ENCODE assay signal across 1 cellular context in the genomic region with DNA sequence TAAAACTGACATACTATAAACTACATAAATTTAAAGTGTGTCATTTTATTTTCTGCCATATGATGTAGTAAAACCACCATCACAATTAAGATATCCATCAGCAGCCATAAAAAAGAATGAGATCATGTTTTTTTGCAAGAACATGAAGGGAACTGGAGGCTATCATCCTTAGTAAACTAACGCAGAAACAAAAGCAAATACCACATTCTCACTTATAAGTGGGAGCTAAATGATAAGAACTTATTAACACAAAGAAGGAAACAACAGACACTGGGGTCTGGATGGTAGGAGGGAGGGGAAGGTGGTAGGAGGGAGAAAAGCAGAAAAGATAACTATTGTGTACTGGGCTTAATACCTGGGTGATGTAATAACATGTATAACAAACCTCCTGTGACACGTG.
TF ChIP-seq lines count a peak whose summit lies in the region.

No MANE protein-coding gene starts in this region.

TF ChIP-seq in HEK293, 187 proteins besides CTCF, POLR2A, EP300 and RAD21 (continued from another document and continues in another):
- TF ChIP-seq, protein P1, sequence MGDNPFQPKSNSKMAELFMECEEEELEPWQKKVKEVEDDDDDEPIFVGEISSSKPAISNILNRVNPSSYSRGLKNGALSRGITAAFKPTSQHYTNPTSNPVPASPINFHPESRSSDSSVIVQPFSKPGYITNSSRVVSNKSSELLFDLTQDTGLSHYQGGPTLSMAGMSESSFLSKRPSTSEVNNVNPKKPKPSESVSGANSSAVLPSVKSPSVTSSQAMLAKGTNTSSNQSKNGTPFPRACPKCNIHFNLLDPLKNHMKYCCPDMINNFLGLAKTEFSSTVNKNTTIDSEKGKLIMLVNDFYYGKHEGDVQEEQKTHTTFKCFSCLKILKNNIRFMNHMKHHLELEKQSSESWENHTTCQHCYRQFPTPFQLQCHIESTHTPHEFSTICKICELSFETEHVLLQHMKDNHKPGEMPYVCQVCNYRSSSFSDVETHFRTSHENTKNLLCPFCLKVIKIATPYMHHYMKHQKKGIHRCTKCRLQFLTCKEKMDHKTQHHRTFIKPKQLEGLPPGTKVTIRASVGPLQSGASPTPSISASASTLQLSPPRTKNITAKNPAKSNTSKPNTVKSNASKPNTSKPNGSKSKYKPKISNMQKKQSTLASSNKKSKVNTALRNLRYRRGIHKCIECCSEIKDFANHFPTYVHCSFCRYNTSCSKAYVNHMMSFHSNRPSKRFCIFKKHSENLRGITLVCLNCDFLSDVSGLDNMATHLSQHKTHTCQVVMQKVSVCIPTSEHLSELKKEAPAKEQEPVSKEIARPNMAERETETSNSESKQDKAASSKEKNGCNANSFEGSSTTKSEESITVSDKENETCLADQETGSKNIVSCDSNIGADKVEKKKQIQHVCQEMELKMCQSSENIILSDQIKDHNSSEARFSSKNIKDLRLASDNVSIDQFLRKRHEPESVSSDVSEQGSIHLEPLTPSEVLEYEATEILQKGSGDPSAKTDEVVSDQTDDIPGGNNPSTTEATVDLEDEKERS (tag by site-specific recombination; IDR thresholded peaks at IDR 0.05): no peak
- TF ChIP-seq ZNF561 (tag by site-specific recombination; IDR thresholded peaks at IDR 0.05; ENCODE audit: borderline replicate concordance): no peak
- TF ChIP-seq, protein P2, sequence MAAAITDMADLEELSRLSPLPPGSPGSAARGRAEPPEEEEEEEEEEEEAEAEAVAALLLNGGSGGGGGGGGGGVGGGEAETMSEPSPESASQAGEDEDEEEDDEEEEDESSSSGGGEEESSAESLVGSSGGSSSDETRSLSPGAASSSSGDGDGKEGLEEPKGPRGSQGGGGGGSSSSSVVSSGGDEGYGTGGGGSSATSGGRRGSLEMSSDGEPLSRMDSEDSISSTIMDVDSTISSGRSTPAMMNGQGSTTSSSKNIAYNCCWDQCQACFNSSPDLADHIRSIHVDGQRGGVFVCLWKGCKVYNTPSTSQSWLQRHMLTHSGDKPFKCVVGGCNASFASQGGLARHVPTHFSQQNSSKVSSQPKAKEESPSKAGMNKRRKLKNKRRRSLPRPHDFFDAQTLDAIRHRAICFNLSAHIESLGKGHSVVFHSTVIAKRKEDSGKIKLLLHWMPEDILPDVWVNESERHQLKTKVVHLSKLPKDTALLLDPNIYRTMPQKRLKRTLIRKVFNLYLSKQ (tag by site-specific recombination; IDR thresholded peaks at IDR 0.05; ENCODE audit: borderline replicate concordance): no peak
- TF ChIP-seq ZNF488 (tag by site-specific recombination; IDR thresholded peaks at IDR 0.05): peak; percentile 84; the same call in 1 of the 2 replicates
- TF ChIP-seq ZNF239 (tag by site-specific recombination; IDR thresholded peaks at IDR 0.05): peak; percentile 57; the same call in 1 of the 2 replicates
- TF ChIP-seq, protein P3, sequence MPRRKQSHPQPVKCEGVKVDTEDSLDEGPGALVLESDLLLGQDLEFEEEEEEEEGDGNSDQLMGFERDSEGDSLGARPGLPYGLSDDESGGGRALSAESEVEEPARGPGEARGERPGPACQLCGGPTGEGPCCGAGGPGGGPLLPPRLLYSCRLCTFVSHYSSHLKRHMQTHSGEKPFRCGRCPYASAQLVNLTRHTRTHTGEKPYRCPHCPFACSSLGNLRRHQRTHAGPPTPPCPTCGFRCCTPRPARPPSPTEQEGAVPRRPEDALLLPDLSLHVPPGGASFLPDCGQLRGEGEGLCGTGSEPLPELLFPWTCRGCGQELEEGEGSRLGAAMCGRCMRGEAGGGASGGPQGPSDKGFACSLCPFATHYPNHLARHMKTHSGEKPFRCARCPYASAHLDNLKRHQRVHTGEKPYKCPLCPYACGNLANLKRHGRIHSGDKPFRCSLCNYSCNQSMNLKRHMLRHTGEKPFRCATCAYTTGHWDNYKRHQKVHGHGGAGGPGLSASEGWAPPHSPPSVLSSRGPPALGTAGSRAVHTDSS (tag by site-specific recombination; IDR thresholded peaks at IDR 0.05): no peak
- peak; percentile 33; the same call in 1 of the 2 replicates for TF ChIP-seq ZBTB6 (tag by site-specific recombination; IDR thresholded peaks at IDR 0.05)
- no peak for TF ChIP-seq ZFP41 (tag by site-specific recombination; IDR thresholded peaks at IDR 0.05; ENCODE audit: borderline replicate concordance)
- TF ChIP-seq ZNF837 (tag by site-specific recombination; IDR thresholded peaks at IDR 0.05): no peak
- TF ChIP-seq ZNF792 (tag by site-specific recombination; IDR thresholded peaks at IDR 0.05): no peak
- no peak for TF ChIP-seq ZNF660 (tag by site-specific recombination; IDR thresholded peaks at IDR 0.05)
- TF ChIP-seq ZNF24 (tag by site-specific recombination; IDR thresholded peaks at IDR 0.05): peak; percentile 93
- no peak for TF ChIP-seq ZBTB48 (tag by site-specific recombination; IDR thresholded peaks at IDR 0.05)
- no peak for TF ChIP-seq ZNF223 (tag by site-specific recombination; IDR thresholded peaks at IDR 0.05)
- peak; percentile 87 for TF ChIP-seq ZFHX2 (tag by site-specific recombination; conservative IDR thresholded peaks at IDR 0.05)
- TF ChIP-seq RBAK (tag by site-specific recombination; IDR thresholded peaks at IDR 0.05): no peak
- no peak for TF ChIP-seq ZSCAN4 (tag by site-specific recombination; IDR thresholded peaks at IDR 0.05)
- no peak for TF ChIP-seq ZNF112 (tag by site-specific recombination; IDR thresholded peaks at IDR 0.05)
- TF ChIP-seq KLF10 (tag by site-specific recombination; IDR thresholded peaks at IDR 0.05): peak; percentile 55
- TF ChIP-seq KLF16 (tag by site-specific recombination; IDR thresholded peaks at IDR 0.05): peak; percentile 63; the same call in 1 of the 2 replicates
- TF ChIP-seq ZBTB17 (tag by site-specific recombination; IDR thresholded peaks at IDR 0.05): peak; percentile 80
- no peak for TF ChIP-seq ZNF274 (IDR thresholded peaks at IDR 0.05; ENCODE audit: low read length)
- no peak for TF ChIP-seq ZNF274 (tag by site-specific recombination; IDR thresholded peaks at IDR 0.05; ENCODE audit: borderline replicate concordance)
- no peak for TF ChIP-seq ZNF138 (tag by site-specific recombination; IDR thresholded peaks at IDR 0.05; ENCODE audit: borderline replicate concordance)
- TF ChIP-seq ZNF155 (tag by site-specific recombination; IDR thresholded peaks at IDR 0.05): no peak
- TF ChIP-seq ZNF76 (tag by site-specific recombination; IDR thresholded peaks at IDR 0.05; ENCODE audit: borderline replicate concordance, low read depth): peak; percentile 40; the same call in 1 of the 2 replicates
- no peak for TF ChIP-seq ZNF677 (tag by site-specific recombination; IDR thresholded peaks at IDR 0.05)
- TF ChIP-seq ZNF585B (tag by site-specific recombination; IDR thresholded peaks at IDR 0.05): no peak
- 0 out of 2 replicates have a peak, but pooled peaks have one; percentile 18 for TF ChIP-seq ZNF518A (tag by site-specific recombination; conservative IDR thresholded peaks at IDR 0.05; ENCODE audit: low read depth)
- no peak for TF ChIP-seq ZNF211 (tag by site-specific recombination; IDR thresholded peaks at IDR 0.05; ENCODE audit: low read depth)
- no peak for TF ChIP-seq ZNF266 (tag by site-specific recombination; IDR thresholded peaks at IDR 0.05; ENCODE audit: low read depth)
- TF ChIP-seq ZBTB21 (tag by site-specific recombination; IDR thresholded peaks at IDR 0.05): peak; percentile 80
- no peak for TF ChIP-seq ZNF529 (tag by site-specific recombination; IDR thresholded peaks at IDR 0.05; ENCODE audit: insufficient replicate concordance)
- TF ChIP-seq ZNF292 (tag by site-specific recombination; IDR thresholded peaks at IDR 0.05; ENCODE audit: borderline replicate concordance, low read depth): no peak
- TF ChIP-seq, protein P4, sequence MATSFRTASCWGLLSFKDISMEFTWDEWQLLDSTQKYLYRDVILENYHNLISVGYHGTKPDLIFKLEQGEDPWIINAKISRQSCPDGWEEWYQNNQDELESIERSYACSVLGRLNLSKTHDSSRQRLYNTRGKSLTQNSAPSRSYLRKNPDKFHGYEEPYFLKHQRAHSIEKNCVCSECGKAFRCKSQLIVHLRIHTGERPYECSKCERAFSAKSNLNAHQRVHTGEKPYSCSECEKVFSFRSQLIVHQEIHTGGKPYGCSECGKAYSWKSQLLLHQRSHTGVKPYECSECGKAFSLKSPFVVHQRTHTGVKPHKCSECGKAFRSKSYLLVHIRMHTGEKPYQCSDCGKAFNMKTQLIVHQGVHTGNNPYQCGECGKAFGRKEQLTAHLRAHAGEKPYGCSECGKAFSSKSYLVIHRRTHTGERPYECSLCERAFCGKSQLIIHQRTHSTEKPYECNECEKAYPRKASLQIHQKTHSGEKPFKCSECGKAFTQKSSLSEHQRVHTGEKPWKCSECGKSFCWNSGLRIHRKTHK (tag by site-specific recombination; IDR thresholded peaks at IDR 0.05): no peak
- no peak for TF ChIP-seq ZNF785 (tag by site-specific recombination; IDR thresholded peaks at IDR 0.05)
- TF ChIP-seq ZNF549 (tag by site-specific recombination; IDR thresholded peaks at IDR 0.05): no peak
- peak; percentile 74 for TF ChIP-seq ZFP69B (tag by site-specific recombination; IDR thresholded peaks at IDR 0.05)
- TF ChIP-seq ZNF629 (tag by site-specific recombination; IDR thresholded peaks at IDR 0.05): peak; percentile 96
- TF ChIP-seq ZBTB1 (tag by site-specific recombination; IDR thresholded peaks at IDR 0.05): peak; percentile 85
- peak; percentile 95 for TF ChIP-seq GLI2 (tag by site-specific recombination; IDR thresholded peaks at IDR 0.05; ENCODE audit: borderline replicate concordance, low read depth)
- TF ChIP-seq WT1 (tag by site-specific recombination; IDR thresholded peaks at IDR 0.05): peak; percentile 50; the same call in 1 of the 2 replicates
- no peak for TF ChIP-seq ZNF501 (tag by site-specific recombination; IDR thresholded peaks at IDR 0.05)
- TF ChIP-seq IKZF3 (tag by site-specific recombination; IDR thresholded peaks at IDR 0.05): peak; percentile 79
- no peak for TF ChIP-seq ZNF48 (tag by site-specific recombination; IDR thresholded peaks at IDR 0.05)
- TF ChIP-seq, protein P5, sequence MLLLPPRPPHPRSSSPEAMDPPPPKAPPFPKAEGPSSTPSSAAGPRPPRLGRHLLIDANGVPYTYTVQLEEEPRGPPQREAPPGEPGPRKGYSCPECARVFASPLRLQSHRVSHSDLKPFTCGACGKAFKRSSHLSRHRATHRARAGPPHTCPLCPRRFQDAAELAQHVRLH (tag by site-specific recombination; IDR thresholded peaks at IDR 0.05): peak; percentile 94
